ENCODE assay signal across 8 cellular contexts in the genomic region with DNA sequence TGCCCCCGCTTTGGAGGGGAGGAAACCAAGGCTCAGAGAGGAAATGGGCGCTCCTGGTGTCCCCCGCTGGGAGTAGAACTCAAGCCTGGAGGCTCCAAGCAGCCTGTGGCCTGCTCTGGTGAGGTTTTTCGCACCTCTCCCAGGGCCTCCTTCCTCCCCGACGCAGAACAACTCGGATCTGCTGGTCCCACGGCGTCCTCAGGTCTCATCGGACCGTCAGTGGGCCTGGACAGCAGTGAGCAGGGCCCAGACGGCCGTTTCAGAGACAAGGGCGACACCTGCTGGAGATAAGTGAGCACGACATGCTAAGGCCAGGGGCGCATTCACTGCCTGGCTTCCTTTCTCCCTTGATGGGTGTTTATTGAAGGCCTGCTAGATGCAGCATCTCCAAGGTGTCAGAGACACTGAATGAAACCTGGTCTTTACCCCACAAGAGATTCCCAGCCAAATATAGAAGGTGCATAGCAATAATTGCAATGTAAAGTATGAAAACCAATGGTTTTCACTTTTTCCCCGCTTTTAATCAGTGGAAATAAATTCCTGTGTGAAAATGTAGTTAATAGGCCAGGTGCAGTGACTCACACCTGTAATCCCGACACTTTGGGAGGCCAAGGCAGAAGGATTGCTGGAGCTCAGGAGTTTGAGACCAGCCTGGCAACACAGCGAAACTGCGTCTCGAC. TPM values are rescaled to one million over a fixed set of nuclear protein-coding genes. Genes with fewer than 3 reads are reported as not detected.
A peak's percentile ranks its signal among the peaks of the same experiment; 100 is the strongest.
DNase-seq lines count a peak whose midpoint lies in the region; ATAC-seq and TF ChIP-seq lines count a peak whose summit lies in the region.

No MANE protein-coding gene starts in this region.

- intact Hi-C loops in esophagus squamous epithelium (cut with DNase I) (loop anchor here (10.0 kb wide), 1 partner anchor 444 kb away; the partner anchor contains the start of gene EXT2), natural killer cell (cut with micrococcal nuclease) (loop anchor here (1.0 kb wide), 2 partner anchors 252 to 428 kb away; no protein-coding TSS in a partner anchor)

- H3K9ac ChIP-seq in BLaER1, result peak overlapping the region; percentile 38; the same call in 1 of the 2 replicates

- TF ChIP-seq CTCF in esophagus squamous epithelium (IDR thresholded peaks at IDR 0.05), result peak; percentile 91 to 94 (median 92)
- peak; percentile 95 for TF ChIP-seq CTCF in natural killer cell (IDR thresholded peaks at IDR 0.05)

- H3K36me3 ChIP-seq in BLaER1 (no peaks in the 10 kb centered on the region), esophagus squamous epithelium (no peaks in the 10 kb centered on the region)

- WGBS in esophagus squamous epithelium, 2 donors, result 27 to 28% methylated on average over 9 to 17 of the region's 21 CpGs

- DNase-seq in HuH-7.5 (ENCODE audit: low spot score), result peak; percentile 77
- DNase-seq in OCI-M1 (lab: John Stamatoyannopoulos, UW), result peak; percentile 86
- peak; percentile 88 for DNase-seq in activated CD8-positive, alpha-beta memory T cell treated with anti-CD3 and anti-CD28 coated beads, Interleukin-2, amount 50 U/mL, for 48 hours
- DNase-seq in esophagus squamous epithelium (lab: John Stamatoyannopoulos, UW), result no peak
- peak; percentile 62 for DNase-seq in natural killer cell
- peak; percentile 35 to 71 (median 46) for DNase-seq in stimulated activated naive CD4-positive, alpha-beta T cell (lab: John Stamatoyannopoulos, UW)

- TF ChIP-seq POLR2A in esophagus squamous epithelium (IDR thresholded peaks at IDR 0.05), result no peak

- H3K27ac ChIP-seq in BLaER1 (no peak overlapping the region; the same call in 1 of the 2 replicates), esophagus squamous epithelium (no peak overlapping the region)

- peak overlapping the region; percentile 60 for H3K4me2 ChIP-seq in BLaER1

- ATAC-seq in GM19438 (IDR thresholded peaks at IDR 0.05; ENCODE audit: low read depth, unreplicated experiment), result peak; percentile 88
- peak; percentile 83 to 93 (median 89) for ATAC-seq in natural killer cell

- H3K27me3 Mint-ChIP-seq in natural killer cell (ENCODE audit: low read depth in 2 of 2), result no peaks in the 10 kb centered on the region

- H3K4me3 Mint-ChIP-seq in natural killer cell, result no peak overlapping the region

- H3K4me1 Mint-ChIP-seq in natural killer cell, result no peaks in the 10 kb centered on the region

- H4K20me1 ChIP-seq in BLaER1, result no peaks in the 10 kb centered on the region

- H3K4me3 ChIP-seq in BLaER1, result no peak overlapping the region
- H3K4me3 ChIP-seq in esophagus squamous epithelium, result no peak overlapping the region

- no peaks in the 10 kb centered on the region for H3K9me3 ChIP-seq in BLaER1
- H3K9me3 ChIP-seq in esophagus squamous epithelium, result no peaks in the 10 kb centered on the region

- H3K27ac Mint-ChIP-seq in natural killer cell, result no peak overlapping the region

- H3K9me3 Mint-ChIP-seq in natural killer cell, result no peaks in the 10 kb centered on the region

- H3K4me1 ChIP-seq in BLaER1 (peaks cover 5% of the 10 kb centered on the region), esophagus squamous epithelium (peaks cover 0 to 4% (median 0%) of the 10 kb centered on the region in 3 donors)

- H3K27me3 ChIP-seq in BLaER1, result no peaks in the 10 kb centered on the region
- H3K27me3 ChIP-seq in esophagus squamous epithelium, result peaks cover 0 to 9% (median 0%) of the 10 kb centered on the region in 4 donors

- H3K36me3 Mint-ChIP-seq in natural killer cell, result no peaks in the 10 kb centered on the region

RNA-seq across cellular contexts. Expression of gene CD82, which starts 26.9 kb away (rescaled TPM):
- total RNA-seq in esophagus squamous epithelium (100 to 1,000 TPM in 3 of 4 donors, 10 to 100 TPM in 1; 70.9 to 137 (median 108) TPM), natural killer cell (10 to 100 TPM; 11.6 to 42.1 (median 13.0) TPM)
